In genomic region chr10:33239257-33239656, GRCh38 we compare ENCODE assay signal across 2 cellular contexts.
TF ChIP-seq lines count a peak whose summit lies in the region.

No MANE protein-coding gene starts in this region.

TF ChIP-seq in SK-N-SH, 30 proteins besides CTCF, POLR2A, EP300 and RAD21 (continued from another document):
- TF ChIP-seq ZBTB33 (IDR thresholded peaks at IDR 0.05; ENCODE audit: borderline replicate concordance, low read depth) = no peak
- no peak for TF ChIP-seq SIN3A (IDR thresholded peaks at IDR 0.05; ENCODE audit: borderline replicate concordance, low read depth, low read length)
- TF ChIP-seq REST (IDR thresholded peaks at IDR 0.05; ENCODE audit: low read depth, low read length) = no peak
- no peak for TF ChIP-seq MAX (IDR thresholded peaks at IDR 0.05; ENCODE audit: low read depth)
- no peak for TF ChIP-seq YY1 (IDR thresholded peaks at IDR 0.05; ENCODE audit: low read depth)
- no peak for TF ChIP-seq TEAD4 (IDR thresholded peaks at IDR 0.05; ENCODE audit: borderline replicate concordance, insufficient read depth)
- TF ChIP-seq RFX5 (IDR thresholded peaks at IDR 0.05; ENCODE audit: low read length) = no peak
- no peak for TF ChIP-seq POLR2AphosphoS5 (IDR thresholded peaks at IDR 0.05; ENCODE audit: low read depth, low read length)
- TF ChIP-seq TCF12 (IDR thresholded peaks at IDR 0.05) = no peak
- TF ChIP-seq NRF1 (IDR thresholded peaks at IDR 0.05; ENCODE audit: low read depth, low read length) = no peak
- TF ChIP-seq NFIC (IDR thresholded peaks at IDR 0.05; ENCODE audit: borderline replicate concordance) = no peak

TF ChIP-seq in SK-N-SH treated with all-trans-retinoic acid at 6 μM for 48 hours, 23 proteins besides CTCF, POLR2A, EP300 and RAD21 (continued from another document):
- TF ChIP-seq RARB (CRISPR knock-in tag; IDR thresholded peaks at IDR 0.05) = no peak
